ENCODE assay signal across 11 cellular contexts in the genomic region with DNA sequence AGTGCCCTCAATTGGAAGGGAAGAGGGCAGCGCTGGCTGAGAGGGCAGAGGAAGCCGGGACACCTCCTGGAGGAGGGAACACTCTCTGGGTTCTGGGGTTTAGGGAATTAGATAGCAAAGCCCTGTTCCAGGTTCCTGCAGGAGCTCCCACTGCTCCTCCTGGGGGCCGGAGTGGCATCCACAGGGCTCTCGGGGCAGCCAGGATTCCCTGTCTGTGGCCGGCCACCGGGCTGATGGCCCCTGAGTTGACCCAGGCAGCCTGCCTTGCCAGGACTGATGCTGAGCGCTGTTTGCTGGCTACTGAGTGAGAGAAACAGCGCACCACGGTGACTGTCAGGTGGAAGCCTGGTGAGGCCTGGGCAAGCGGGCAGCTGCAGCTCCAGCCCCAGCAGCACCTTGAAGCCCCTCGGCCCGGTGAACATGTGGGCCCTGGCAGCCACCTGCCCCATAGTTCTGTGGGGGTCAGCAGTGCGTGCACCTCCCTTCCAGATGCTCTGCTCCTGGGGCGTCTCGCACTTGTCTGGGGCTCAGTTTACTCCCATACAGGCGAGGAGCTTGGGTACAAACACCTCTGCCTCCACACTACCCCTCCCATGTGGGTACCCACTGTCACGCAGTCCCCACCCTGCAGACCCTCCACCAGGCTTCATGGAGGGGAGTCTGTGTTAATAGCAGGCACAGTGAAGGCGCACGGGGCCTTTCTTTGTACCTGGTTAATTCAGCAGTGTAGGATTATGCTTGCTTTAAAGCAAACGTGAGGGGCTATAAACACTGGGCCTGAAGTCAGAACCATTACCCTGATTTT. TPM values are rescaled to one million over a fixed set of nuclear protein-coding genes. Genes with fewer than 3 reads are reported as not detected.
DNase-seq lines count a peak whose midpoint lies in the region; ATAC-seq, FAIRE-seq and TF ChIP-seq lines count a peak whose summit lies in the region.
"Had no signal": no experiment of that assay in that cellular context is flagged by ENCODE, and none has a peak within 500 bp of the region (broad histone marks: within the 10 kb centered on the region; RNA-seq: fewer than 3 reads in every experiment).

No MANE protein-coding gene starts in this region.

- peak overlapping the region; percentile 3 for H2AFZ ChIP-seq in HepG2 (ENCODE audit: low read length)

- intact Hi-C loops in HepG2 (cut with micrococcal nuclease; ENCODE audit: unreplicated experiment) (loop anchor here (1.0 to 10.0 kb wide), 5 partner anchors 24 to 346 kb away; partner anchors contain the start of gene RNASEH1), right lobe of liver (cut with DNase I) (no loop called here), CD14-positive monocyte (cut with micrococcal nuclease) (loop anchor here in 1 of 2 donors (2.0 to 5.0 kb wide), 2 partner anchors 226 to 1528 kb away; no protein-coding TSS in a partner anchor)

- TF ChIP-seq EP300 in HepG2 (IDR thresholded peaks at IDR 0.05; ENCODE audit: low read depth in 2 of 2, low read length in 2 of 2), result no peak
- no peak for TF ChIP-seq EP300 in HepG2 (CRISPR knock-in tag; IDR thresholded peaks at IDR 0.05; ENCODE audit: borderline replicate concordance)

- no peaks in the 10 kb centered on the region for H3K79me2 ChIP-seq in HepG2 (ENCODE audit: insufficient read depth, low read length)

- H3K4me1 ChIP-seq in HepG2 (ENCODE audit: insufficient read depth, low read length) (peaks cover 54% of the 10 kb centered on the region), right lobe of liver (peaks cover 0 to 4% (median 0%) of the 10 kb centered on the region in 4 donors)

- H3K36me3 Mint-ChIP-seq in type B pancreatic cell (no peaks in the 10 kb centered on the region), CD14-positive monocyte (no peaks in the 10 kb centered on the region)

- peak overlapping the region; percentile 95 for H3K4me2 ChIP-seq in HepG2 (ENCODE audit: low read depth, low read length)

- TF ChIP-seq POLR2A in HepG2 (IDR thresholded peaks at IDR 0.05; ENCODE audit: insufficient read depth in 1 of 2, low read depth in 2 of 2, low read length in 2 of 2) (no peak), right lobe of liver (IDR thresholded peaks at IDR 0.05) (no peak)

- H3K27ac ChIP-seq in HepG2 (ENCODE audit: extremely low read length, insufficient read depth, low read length) (no peak overlapping the region), right lobe of liver (no peak overlapping the region), VCaP (peak overlapping the region; percentile 91), layer of hippocampus (ENCODE audit: low read depth, low read length) (peak overlapping the region; percentile 42)
- H3K27ac ChIP-seq: cardiac muscle cell, upper lobe of right lung had no signal

- H3K36me3 ChIP-seq in HepG2 (replicated peaks in 1 of 2; ENCODE audit: control insufficient read depth in 1 of 2, insufficient read depth in 2 of 2, low read length in 2 of 2), result no peaks in the 10 kb centered on the region
- no peaks in the 10 kb centered on the region for H3K36me3 ChIP-seq in right lobe of liver
- H3K36me3 ChIP-seq: cardiac muscle cell, upper lobe of right lung had no signal

- POLR2A ChIA-PET in HepG2 (lab: Yijun Ruan, JAX), result interaction anchor here (4.0 kb wide), 1 partner anchor 92 kb away, joined by 28 read pairs; the partner anchor contains the start of gene RNASEH1

- no peaks in the 10 kb centered on the region for H4K20me1 ChIP-seq in HepG2 (ENCODE audit: insufficient read depth, low read length)

- 42% methylated on average over 12 of the region's 20 CpGs for WGBS in HepG2 (ENCODE audit: low lambda C conversion rate)
- 31% methylated on average over 3 of the region's 20 CpGs for WGBS in right lobe of liver (ENCODE audit: insufficient coverage, low coverage, low lambda C conversion rate, missing lambda C conversion rate)

- H3K9me3 ChIP-seq in HepG2 (ENCODE audit: low read length), result no peaks in the 10 kb centered on the region
- no peaks in the 10 kb centered on the region for H3K9me3 ChIP-seq in right lobe of liver
- H3K9me3 ChIP-seq: upper lobe of right lung had no signal

- H3K27me3 Mint-ChIP-seq in type B pancreatic cell (peaks cover 5% of the 10 kb centered on the region), CD14-positive monocyte (ENCODE audit: low read depth in 3 of 3) (peaks cover 12 to 27% (median 26%) of the 10 kb centered on the region in 3 donors)
- H3K27me3 Mint-ChIP-seq: activated CD4-positive, alpha-beta T cell treated with anti-CD3 and anti-CD28 coated beads, Interleukin-2, amount 10 ng/mL, durations not matched to agents 7 days and 5 days had no signal

- 0 out of 2 replicates have a peak, but pooled peaks have one; percentile 6 for TF ChIP-seq RAD21 in HepG2 (CRISPR knock-in tag; IDR thresholded peaks at IDR 0.05)

- ATAC-seq in HepG2 (peak; percentile 22), right lobe of liver (no peak), GM21619 (IDR thresholded peaks at IDR 0.05; ENCODE audit: unreplicated experiment) (no peak)

- H3K9me3 Mint-ChIP-seq in type B pancreatic cell (no peaks in the 10 kb centered on the region), CD14-positive monocyte (peaks cover 0 to 5% (median 0%) of the 10 kb centered on the region in 7 donors)
- H3K9me3 Mint-ChIP-seq: activated CD4-positive, alpha-beta T cell treated with anti-CD3 and anti-CD28 coated beads, Interleukin-2, amount 10 ng/mL, durations not matched to agents 7 days and 5 days had no signal

- TF ChIP-seq CTCF in HepG2 (CRISPR knock-in tag; IDR thresholded peaks at IDR 0.05), result peak; percentile 37
- TF ChIP-seq CTCF in right lobe of liver (IDR thresholded peaks at IDR 0.05), result no peak
- no peak for TF ChIP-seq CTCF in VCaP (conservative IDR thresholded peaks at IDR 0.05)
- no peak for TF ChIP-seq CTCF in type B pancreatic cell (conservative IDR thresholded peaks at IDR 0.05)
- TF ChIP-seq CTCF in CD14-positive monocyte (IDR thresholded peaks at IDR 0.05), result no peak

- FAIRE-seq in HepG2 (lab: Jason Lieb, UNC), result peak; percentile 47

- peak overlapping the region; percentile 80 for H3K4me3 Mint-ChIP-seq in type B pancreatic cell
- no peak overlapping the region for H3K4me3 Mint-ChIP-seq in CD14-positive monocyte

- H3K27me3 ChIP-seq in HepG2 (ENCODE audit: control insufficient read depth in 1 of 2, insufficient read depth in 2 of 2, low read length in 2 of 2), result peaks cover 6 to 21% of the 10 kb centered on the region in 2 experiments; a peak in 2 of 5 replicates
- no peaks in the 10 kb centered on the region for H3K27me3 ChIP-seq in right lobe of liver
- no peaks in the 10 kb centered on the region for H3K27me3 ChIP-seq in layer of hippocampus (ENCODE audit: control insufficient read depth, insufficient read depth, low read length)
- H3K27me3 ChIP-seq: cardiac muscle cell, upper lobe of right lung had no signal

- H3K4me1 Mint-ChIP-seq in type B pancreatic cell (ENCODE audit: unreplicated experiment), result peaks cover 19% of the 10 kb centered on the region
- H3K4me1 Mint-ChIP-seq in CD14-positive monocyte, result peaks cover 11% of the 10 kb centered on the region

- H3K27ac Mint-ChIP-seq in type B pancreatic cell (peak overlapping the region; percentile 81), CD14-positive monocyte (no peak overlapping the region)

- in situ Hi-C loops in HepG2 (cut with HindIII; ENCODE audit: extremely low pct_ligation_motif_present, low pct_unique_long_range_greater_than_20kb), result loop anchor here (5.0 kb wide), 1 partner anchor 73 kb away; the partner anchor contains the start of gene RPS7

- no TSS peak for BruUV-seq in HepG2 (replicated peaks; lab: Mats Ljungman, UMichigan)

- DNase-seq in HepG2 (ENCODE audit: low spot score), result no peak
- no peak for DNase-seq in right lobe of liver
- DNase-seq in type B pancreatic cell (ENCODE audit: extremely low spot score, unreplicated experiment), result no peak
- DNase-seq in CD14-positive monocyte (ENCODE audit: low spot score), result no peak
- no peak for DNase-seq in AG08395 (ENCODE audit: low spot score)

- peak overlapping the region; percentile 14 to 53 (median 25); a peak in 2 of 6 replicates for H3K4me3 ChIP-seq in HepG2 (replicated peaks in 1 of 3; ENCODE audit: insufficient read depth in 1 of 3, low read depth in 2 of 3, low read length in 3 of 3)
- H3K4me3 ChIP-seq in right lobe of liver, result no peak overlapping the region
- H3K4me3 ChIP-seq: cardiac muscle cell, upper lobe of right lung had no signal

- CTCF ChIA-PET in HepG2 (lab: Yijun Ruan, JAX; ENCODE audit: low intra/inter-chr PET ratio, low total read pairs), result interaction anchor here (0.7 to 2.1 kb wide), 5 partner anchors 21 to 226 kb away, joined by 3 to 14 read pairs (median 8); no protein-coding TSS in a partner anchor

- no peak overlapping the region for H3K9ac ChIP-seq in HepG2 (ENCODE audit: insufficient read depth, low read depth, low read length)

RNA-seq across cellular contexts. Expression of gene ALLC, which starts 7.7 kb away (rescaled TPM):
- 0.11 TPM in 1 of 2 replicates, not detected in the other for total RNA-seq in HepG2 (2016; rRNA removed; fragmentation: Illumina TruSeq; extraction: Trizol)
- 0.20 TPM in 1 of 2 replicates, not detected in the other for total RNA-seq in HepG2 (2016; cell fraction: cytosol; rRNA removed; fragmentation: Illumina TruSeq; extraction: Trizol; ENCODE audit: low read depth)
- total RNA-seq in HepG2 (2016; cell fraction: insoluble cytoplasmic fraction; rRNA removed; fragmentation: Illumina TruSeq; extraction: Trizol), result 0.19 TPM in 1 of 2 replicates, not detected in the other
- total RNA-seq in HepG2 (2016; cell fraction: membrane; rRNA removed; fragmentation: Illumina TruSeq; extraction: Trizol), result 0.14 TPM in 1 of 2 replicates, not detected in the other
- total RNA-seq in HepG2 (2016; cell fraction: nucleus; rRNA removed; fragmentation: Illumina TruSeq; extraction: Trizol), result 0.25 and 0.43 TPM in 2 replicates
- polyA plus RNA-seq in HepG2 (2011; rRNA removed), result 0.04 and 0.08 TPM in 2 replicates
- polyA plus RNA-seq in HepG2 (2011; cell fraction: cytosol; rRNA removed), result 0.03 TPM in 1 of 2 replicates, not detected in the other
- 0.07 and 0.16 TPM in 2 replicates for polyA plus RNA-seq in HepG2 (2011; cell fraction: nucleus; rRNA removed)
- polyA plus RNA-seq in HepG2 (2012), result not detected in 2 replicates
- polyA plus RNA-seq in HepG2 (2016; cell fraction: cytosol; fragmentation: Illumina TruSeq; extraction: Trizol; ENCODE audit: low read depth), result not detected in 2 replicates
- polyA plus RNA-seq in HepG2 (2016; cell fraction: insoluble cytoplasmic fraction; fragmentation: Illumina TruSeq; extraction: Trizol; ENCODE audit: low read depth), result 0.25 TPM in 1 of 2 replicates, not detected in the other
- polyA plus RNA-seq in HepG2 (2016; cell fraction: membrane; fragmentation: Illumina TruSeq; extraction: Trizol; ENCODE audit: low read depth), result 0.08 TPM in 1 of 2 replicates, not detected in the other
- polyA plus RNA-seq in HepG2 (2016; cell fraction: nucleus; fragmentation: Illumina TruSeq; extraction: Trizol; ENCODE audit: insufficient read depth, low read depth), result 0.92 and 1.3 TPM in 2 replicates
- not detected in 2 replicates for polyA minus RNA-seq in HepG2 (2011; rRNA and poly(A)+ RNA removed; ENCODE audit: low replicate concordance)
- polyA minus RNA-seq in HepG2 (2011; cell fraction: cytosol; rRNA and poly(A)+ RNA removed), result not detected in 2 replicates
- 0.39 TPM in 1 of 2 replicates, not detected in the other for polyA minus RNA-seq in HepG2 (2011; cell fraction: nucleus; rRNA and poly(A)+ RNA removed)
- total RNA-seq in right lobe of liver, result under 1 TPM in 5 of 6 experiments, not detected in 1; 0.18 to 0.63 (median 0.31) TPM
- not detected in 2 replicates for total RNA-seq in type B pancreatic cell (ENCODE audit: low replicate concordance)
- not detected for polyA plus RNA-seq in CD14-positive monocyte
- total RNA-seq: activated CD4-positive, alpha-beta T cell treated with anti-CD3 and anti-CD28 coated beads, Interleukin-2, amount 10 ng/mL, durations not matched to agents 7 days and 5 days; cardiac muscle cell; upper lobe of right lung had no signal
- polyA plus RNA-seq: cardiac muscle cell had no signal

RNA-seq across cellular contexts. Expression of gene DCDC2C, which starts 53.0 kb away (rescaled TPM):
- not detected in 2 replicates for total RNA-seq in HepG2 (2016; rRNA removed; fragmentation: Illumina TruSeq; extraction: Trizol)
- total RNA-seq in HepG2 (2016; cell fraction: cytosol; rRNA removed; fragmentation: Illumina TruSeq; extraction: Trizol; ENCODE audit: low read depth), result not detected in 2 replicates
- not detected in 2 replicates for total RNA-seq in HepG2 (2016; cell fraction: insoluble cytoplasmic fraction; rRNA removed; fragmentation: Illumina TruSeq; extraction: Trizol)
- total RNA-seq in HepG2 (2016; cell fraction: membrane; rRNA removed; fragmentation: Illumina TruSeq; extraction: Trizol), result not detected in 2 replicates
- not detected in 2 replicates for total RNA-seq in HepG2 (2016; cell fraction: nucleus; rRNA removed; fragmentation: Illumina TruSeq; extraction: Trizol)
- polyA plus RNA-seq in HepG2 (2011; rRNA removed), result not detected in 2 replicates
- not detected in 2 replicates for polyA plus RNA-seq in HepG2 (2011; cell fraction: cytosol; rRNA removed)
- polyA plus RNA-seq in HepG2 (2011; cell fraction: nucleus; rRNA removed), result not detected in 2 replicates
- polyA plus RNA-seq in HepG2 (2012), result not detected in 2 replicates
- not detected in 2 replicates for polyA plus RNA-seq in HepG2 (2016; cell fraction: cytosol; fragmentation: Illumina TruSeq; extraction: Trizol; ENCODE audit: low read depth)
- not detected in 2 replicates for polyA plus RNA-seq in HepG2 (2016; cell fraction: insoluble cytoplasmic fraction; fragmentation: Illumina TruSeq; extraction: Trizol; ENCODE audit: low read depth)
- not detected in 2 replicates for polyA plus RNA-seq in HepG2 (2016; cell fraction: membrane; fragmentation: Illumina TruSeq; extraction: Trizol; ENCODE audit: low read depth)
- not detected in 2 replicates for polyA plus RNA-seq in HepG2 (2016; cell fraction: nucleus; fragmentation: Illumina TruSeq; extraction: Trizol; ENCODE audit: insufficient read depth, low read depth)
- not detected in 2 replicates for polyA minus RNA-seq in HepG2 (2011; rRNA and poly(A)+ RNA removed; ENCODE audit: low replicate concordance)
- polyA minus RNA-seq in HepG2 (2011; cell fraction: cytosol; rRNA and poly(A)+ RNA removed), result not detected in 2 replicates
- not detected in 2 replicates for polyA minus RNA-seq in HepG2 (2011; cell fraction: nucleus; rRNA and poly(A)+ RNA removed)
- not detected for total RNA-seq in right lobe of liver
- not detected in 2 replicates for total RNA-seq in type B pancreatic cell (ENCODE audit: low replicate concordance)
- polyA plus RNA-seq in CD14-positive monocyte, result not detected
- total RNA-seq: activated CD4-positive, alpha-beta T cell treated with anti-CD3 and anti-CD28 coated beads, Interleukin-2, amount 10 ng/mL, durations not matched to agents 7 days and 5 days; cardiac muscle cell; upper lobe of right lung had no signal
- polyA plus RNA-seq: cardiac muscle cell had no signal

RNA-seq across cellular contexts. Expression of gene COLEC11, which starts 55.4 kb away (rescaled TPM):
- total RNA-seq in HepG2 (2016; rRNA removed; fragmentation: Illumina TruSeq; extraction: Trizol), result 2.5 and 3.0 TPM in 2 replicates
- 1.2 and 1.9 TPM in 2 replicates for total RNA-seq in HepG2 (2016; cell fraction: cytosol; rRNA removed; fragmentation: Illumina TruSeq; extraction: Trizol; ENCODE audit: low read depth)
- 2.5 and 3.0 TPM in 2 replicates for total RNA-seq in HepG2 (2016; cell fraction: insoluble cytoplasmic fraction; rRNA removed; fragmentation: Illumina TruSeq; extraction: Trizol)
- 2.2 and 2.3 TPM in 2 replicates for total RNA-seq in HepG2 (2016; cell fraction: membrane; rRNA removed; fragmentation: Illumina TruSeq; extraction: Trizol)
- total RNA-seq in HepG2 (2016; cell fraction: nucleus; rRNA removed; fragmentation: Illumina TruSeq; extraction: Trizol), result 2.7 and 3.4 TPM in 2 replicates
- polyA plus RNA-seq in HepG2 (2011; rRNA removed), result 1.5 and 2.6 TPM in 2 replicates
- 2.8 TPM in 2 replicates for polyA plus RNA-seq in HepG2 (2011; cell fraction: cytosol; rRNA removed)
- 4.0 and 4.6 TPM in 2 replicates for polyA plus RNA-seq in HepG2 (2011; cell fraction: nucleus; rRNA removed)
- 1.6 and 1.9 TPM in 2 replicates for polyA plus RNA-seq in HepG2 (2012)
- 0.71 and 0.78 TPM in 2 replicates for polyA plus RNA-seq in HepG2 (2016; cell fraction: cytosol; fragmentation: Illumina TruSeq; extraction: Trizol; ENCODE audit: low read depth)
- 2.0 and 3.6 TPM in 2 replicates for polyA plus RNA-seq in HepG2 (2016; cell fraction: insoluble cytoplasmic fraction; fragmentation: Illumina TruSeq; extraction: Trizol; ENCODE audit: low read depth)
- 1.5 TPM in 2 replicates for polyA plus RNA-seq in HepG2 (2016; cell fraction: membrane; fragmentation: Illumina TruSeq; extraction: Trizol; ENCODE audit: low read depth)
- 5.0 and 5.6 TPM in 2 replicates for polyA plus RNA-seq in HepG2 (2016; cell fraction: nucleus; fragmentation: Illumina TruSeq; extraction: Trizol; ENCODE audit: insufficient read depth, low read depth)
- polyA minus RNA-seq in HepG2 (2011; rRNA and poly(A)+ RNA removed; ENCODE audit: low replicate concordance), result 1.8 TPM in 1 of 2 replicates, not detected in the other
- polyA minus RNA-seq in HepG2 (2011; cell fraction: cytosol; rRNA and poly(A)+ RNA removed), result 0.69 and 1.3 TPM in 2 replicates
- 2.6 and 2.8 TPM in 2 replicates for polyA minus RNA-seq in HepG2 (2011; cell fraction: nucleus; rRNA and poly(A)+ RNA removed)
- total RNA-seq in right lobe of liver, result 10 to 100 TPM; 25.2 to 58.6 (median 41.1) TPM
- total RNA-seq in type B pancreatic cell (ENCODE audit: low replicate concordance), result 0.33 and 0.63 TPM in 2 replicates
- not detected for polyA plus RNA-seq in CD14-positive monocyte

Comparison
In these comparisons a context has a peak if more than half of its experiments do, and no peak if none do; other contexts are left out.
1. H3K4me3 ChIP-seq: peak in HepG2 (3 of 3); none in right lobe of liver (0 of 3).
2. RNA of gene COLEC11, which starts 55.4 kb away (total RNA-seq): 25.2 to 58.6 TPM in right lobe of liver; 1.2 to 3.4 TPM in HepG2 and 0.33 to 0.63 TPM in type B pancreatic cell; every median in the first group is over 4 times any median in the second.
3. H3K27ac ChIP-seq: peak in VCaP (single experiment) and layer of hippocampus (single experiment); none in HepG2 (single experiment) and right lobe of liver (0 of 3).